Comparison of ENCODE assay signal across 14 cellular contexts in genomic region chr13:20264271-20265018, GRCh38. TPM values are rescaled to one million over a fixed set of nuclear protein-coding genes. Genes with fewer than 3 reads are reported as not detected.
DNase-seq lines count a peak whose midpoint lies in the region; ATAC-seq and TF ChIP-seq lines count a peak whose summit lies in the region.
"Had no signal": no experiment of that assay in that cellular context is flagged by ENCODE, and none has a peak within 500 bp of the region (broad histone marks: within the 10 kb centered on the region; RNA-seq: fewer than 3 reads in every experiment).

No MANE protein-coding gene starts in this region.

- no peaks in the 10 kb centered on the region for H3K79me2 ChIP-seq in GM23248 (ENCODE audit: insufficient read depth)

- no peak overlapping the region for H3K4me3 ChIP-seq in GM23248
- H3K4me3 ChIP-seq: A549 had no signal

- no peak overlapping the region for H3K27ac ChIP-seq in GM23248
- H3K27ac ChIP-seq: A549, WERI-Rb-1 had no signal

- H3K9me3 Mint-ChIP-seq in activated CD8-positive, alpha-beta T cell treated with anti-CD3 and anti-CD28 coated beads for 36 hours, result no peaks in the 10 kb centered on the region
- H3K9me3 Mint-ChIP-seq in activated CD8-positive, alpha-beta T cell treated with anti-CD3 and anti-CD28 coated beads, Interleukin-2, amount 10 ng/mL, durations not matched to agents 7 days and 5 days (ENCODE audit: insufficient read depth), result no peaks in the 10 kb centered on the region
- H3K9me3 Mint-ChIP-seq in osteocyte (ENCODE audit: unreplicated experiment), result no peaks in the 10 kb centered on the region
- H3K9me3 Mint-ChIP-seq: activated naive CD8-positive, alpha-beta T cell treated with anti-CD3 and anti-CD28 coated beads, Interleukin-2, amount 10 ng/mL, durations not matched to agents 7 days and 5 days had no signal

- in situ Hi-C loops in GM23248 (cut with MboI), result no loop called here

- peak; percentile 53 for ATAC-seq in activated CD8-positive, alpha-beta T cell treated with anti-CD3 and anti-CD28 coated beads for 36 hours
- ATAC-seq in activated CD8-positive, alpha-beta T cell treated with anti-CD3 and anti-CD28 coated beads, Interleukin-2, amount 10 ng/mL, durations not matched to agents 7 days and 5 days, result no peak
- ATAC-seq in GM21528 (IDR thresholded peaks at IDR 0.05; ENCODE audit: low FRiP score, unreplicated experiment) (peak; percentile 97), HG03103 (IDR thresholded peaks at IDR 0.05; ENCODE audit: low read depth, unreplicated experiment) (peak; percentile 60)
- ATAC-seq: A549, Panc1 had no signal

- peak; percentile 7 for DNase-seq in activated CD8-positive, alpha-beta T cell treated with anti-CD3 and anti-CD28 coated beads for 36 hours
- no peak for DNase-seq in activated CD8-positive, alpha-beta T cell treated with anti-CD3 and anti-CD28 coated beads, Interleukin-2, amount 10 ng/mL, durations not matched to agents 7 days and 5 days
- DNase-seq in kidney tubule cell (ENCODE audit: low spot score) (peak; percentile 5), NCI-H2029 treated with DMSO at 0.1 percent for 48 hours (lab: John Stamatoyannopoulos, UW) (no peak), osteocyte (ENCODE audit: extremely low spot score, unreplicated experiment) (no peak), GM23248 (no peak)
- DNase-seq: activated naive CD8-positive, alpha-beta T cell treated with anti-CD3 and anti-CD28 coated beads, Interleukin-2, amount 10 ng/mL, durations not matched to agents 7 days and 5 days; hippocampal formation; WERI-Rb-1 had no signal

- intact Hi-C loops in activated CD8-positive, alpha-beta T cell treated with anti-CD3 and anti-CD28 coated beads for 36 hours (cut with micrococcal nuclease), result no loop called here

- no peak overlapping the region for H3K27ac Mint-ChIP-seq in activated CD8-positive, alpha-beta T cell treated with anti-CD3 and anti-CD28 coated beads for 36 hours
- H3K27ac Mint-ChIP-seq in activated CD8-positive, alpha-beta T cell treated with anti-CD3 and anti-CD28 coated beads, Interleukin-2, amount 10 ng/mL, durations not matched to agents 7 days and 5 days, result no peak overlapping the region
- no peak overlapping the region for H3K27ac Mint-ChIP-seq in osteocyte (ENCODE audit: unreplicated experiment)
- H3K27ac Mint-ChIP-seq: activated naive CD8-positive, alpha-beta T cell treated with anti-CD3 and anti-CD28 coated beads, Interleukin-2, amount 10 ng/mL, durations not matched to agents 7 days and 5 days; mesothelial cell of epicardium had no signal

- no peaks in the 10 kb centered on the region for H3K36me3 ChIP-seq in GM23248 (ENCODE audit: low read depth)
- H3K36me3 ChIP-seq: WERI-Rb-1 had no signal

- no peaks in the 10 kb centered on the region for H3K4me1 ChIP-seq in GM23248 (ENCODE audit: insufficient read depth)
- H3K4me1 ChIP-seq: A549 had no signal

- H3F3A ChIP-seq in GM23248 (ENCODE audit: insufficient read depth), result no peaks in the 10 kb centered on the region

- POLR2A ChIA-PET in activated CD8-positive, alpha-beta T cell treated with anti-CD3 and anti-CD28 coated beads for 36 hours (lab: Charles Lee), result interaction anchor here (0.6 kb wide), 1 partner anchor 36 kb away, joined by 3 read pairs; no protein-coding TSS in a partner anchor
- POLR2A ChIA-PET in activated CD8-positive, alpha-beta T cell treated with anti-CD3 and anti-CD28 coated beads, Interleukin-2, amount 10 ng/mL, durations not matched to agents 7 days and 5 days (lab: Charles Lee), result no interaction called here

- peaks cover 36% of the 10 kb centered on the region for H3K27me3 ChIP-seq in GM23248 (replicated peaks; ENCODE audit: insufficient read depth)

- no peak overlapping the region for H2AFZ ChIP-seq in GM23248

- TF ChIP-seq CTCF in activated CD8-positive, alpha-beta T cell treated with anti-CD3 and anti-CD28 coated beads for 36 hours (IDR thresholded peaks at IDR 0.05), result no peak
- TF ChIP-seq CTCF in osteocyte (IDR thresholded peaks at IDR 0.05), result no peak

- CTCF ChIA-PET in activated CD8-positive, alpha-beta T cell treated with anti-CD3 and anti-CD28 coated beads for 36 hours (lab: Charles Lee), result no interaction called here
- CTCF ChIA-PET in activated CD8-positive, alpha-beta T cell treated with anti-CD3 and anti-CD28 coated beads, Interleukin-2, amount 10 ng/mL, durations not matched to agents 7 days and 5 days (lab: Charles Lee), result no interaction called here

- H3K27me3 Mint-ChIP-seq in activated CD8-positive, alpha-beta T cell treated with anti-CD3 and anti-CD28 coated beads for 36 hours, result peaks cover 3% of the 10 kb centered on the region
- no peaks in the 10 kb centered on the region for H3K27me3 Mint-ChIP-seq in activated CD8-positive, alpha-beta T cell treated with anti-CD3 and anti-CD28 coated beads, Interleukin-2, amount 10 ng/mL, durations not matched to agents 7 days and 5 days (ENCODE audit: low read depth)
- peaks cover 10% of the 10 kb centered on the region for H3K27me3 Mint-ChIP-seq in osteocyte (ENCODE audit: unreplicated experiment)

- no peaks in the 10 kb centered on the region for H4K20me1 ChIP-seq in GM23248 (ENCODE audit: insufficient read depth)

- no peaks in the 10 kb centered on the region for H3K36me3 Mint-ChIP-seq in activated CD8-positive, alpha-beta T cell treated with anti-CD3 and anti-CD28 coated beads for 36 hours (ENCODE audit: low read depth)
- H3K36me3 Mint-ChIP-seq in activated CD8-positive, alpha-beta T cell treated with anti-CD3 and anti-CD28 coated beads, Interleukin-2, amount 10 ng/mL, durations not matched to agents 7 days and 5 days (ENCODE audit: low read depth), result no peaks in the 10 kb centered on the region
- H3K36me3 Mint-ChIP-seq in osteocyte (ENCODE audit: unreplicated experiment), result no peaks in the 10 kb centered on the region
- H3K36me3 Mint-ChIP-seq: activated naive CD8-positive, alpha-beta T cell treated with anti-CD3 and anti-CD28 coated beads, Interleukin-2, amount 10 ng/mL, durations not matched to agents 7 days and 5 days; mesothelial cell of epicardium had no signal

- WGBS in GM23248 (ENCODE audit: low coverage in 1 of 2, low lambda C conversion rate in 2 of 2, missing lambda C conversion rate in 2 of 2), 2 experiments, result 63 to 65% methylated on average over 9 of the region's 9 CpGs

- H3K4me1 Mint-ChIP-seq in activated CD8-positive, alpha-beta T cell treated with anti-CD3 and anti-CD28 coated beads for 36 hours (ENCODE audit: low read depth), result peaks cover 4% of the 10 kb centered on the region
- H3K4me1 Mint-ChIP-seq in activated CD8-positive, alpha-beta T cell treated with anti-CD3 and anti-CD28 coated beads, Interleukin-2, amount 10 ng/mL, durations not matched to agents 7 days and 5 days (ENCODE audit: low read depth), result no peaks in the 10 kb centered on the region
- no peaks in the 10 kb centered on the region for H3K4me1 Mint-ChIP-seq in osteocyte (ENCODE audit: unreplicated experiment)

- H3K9ac ChIP-seq in GM23248, result no peak overlapping the region

- no peaks in the 10 kb centered on the region for H3K9me2 ChIP-seq in GM23248 (ENCODE audit: insufficient read depth)

- H3K4me2 ChIP-seq in GM23248 (ENCODE audit: unreplicated experiment), result no peak overlapping the region
- H3K4me2 ChIP-seq: A549 had no signal

- no peaks in the 10 kb centered on the region for H3K9me3 ChIP-seq in GM23248 (ENCODE audit: low read depth)
- H3K9me3 ChIP-seq: A549 had no signal

- H3K4me3 Mint-ChIP-seq in activated CD8-positive, alpha-beta T cell treated with anti-CD3 and anti-CD28 coated beads for 36 hours, result no peak overlapping the region
- no peak overlapping the region for H3K4me3 Mint-ChIP-seq in activated CD8-positive, alpha-beta T cell treated with anti-CD3 and anti-CD28 coated beads, Interleukin-2, amount 10 ng/mL, durations not matched to agents 7 days and 5 days
- H3K4me3 Mint-ChIP-seq in osteocyte (ENCODE audit: unreplicated experiment), result no peak overlapping the region
- H3K4me3 Mint-ChIP-seq: activated naive CD8-positive, alpha-beta T cell treated with anti-CD3 and anti-CD28 coated beads, Interleukin-2, amount 10 ng/mL, durations not matched to agents 7 days and 5 days; mesothelial cell of epicardium had no signal

RNA-seq across cellular contexts. Expression of gene GJB6, which starts 32.3 kb away (rescaled TPM):
- 1 to 10 TPM; 2.3 to 3.3 TPM for total RNA-seq in activated CD8-positive, alpha-beta T cell treated with anti-CD3 and anti-CD28 coated beads for 36 hours
- total RNA-seq in activated CD8-positive, alpha-beta T cell treated with anti-CD3 and anti-CD28 coated beads, Interleukin-2, amount 10 ng/mL, durations not matched to agents 7 days and 5 days, result 1 to 10 TPM; 1.7 to 1.9 TPM
- not detected in 2 replicates for total RNA-seq in osteocyte
- not detected in 2 replicates for total RNA-seq in GM23248 (2014; rRNA removed; shearing (Covaris generic))
- not detected in 2 replicates for polyA plus RNA-seq in GM23248 (2016; fragmentation: Nextera tagmentation; extraction: Ambion mirVana)

Comparison
In these comparisons a context has a peak if more than half of its experiments do, and no peak if none do; other contexts are left out.
1. DNase-seq: peak in activated CD8-positive, alpha-beta T cell treated with anti-CD3 and anti-CD28 coated beads for 36 hours (single experiment) and kidney tubule cell (single experiment); none in activated CD8-positive, alpha-beta T cell treated with anti-CD3 and anti-CD28 coated beads, Interleukin-2, amount 10 ng/mL, durations not matched to agents 7 days and 5 days (single experiment), NCI-H2029 treated with DMSO at 0.1 percent for 48 hours (single experiment), osteocyte (single experiment) and GM23248 (single experiment).